In genomic region chr12:108691995-108692808, GRCh38 we compare ENCODE assay signal across 8 cellular contexts. TPM values are rescaled to one million over a fixed set of nuclear protein-coding genes. Genes with fewer than 3 reads are reported as not detected.
A peak's percentile ranks its signal among the peaks of the same experiment; 100 is the strongest.
DNase-seq lines count a peak whose midpoint lies in the region; ATAC-seq and TF ChIP-seq lines count a peak whose summit lies in the region.

No MANE protein-coding gene starts in this region.

- H4K20me1 ChIP-seq in smooth muscle cell (ENCODE audit: low read depth), result peaks cover 3% of the 10 kb centered on the region

- no peak for TF ChIP-seq CTCF in smooth muscle cell (IDR thresholded peaks at IDR 0.05; ENCODE audit: borderline replicate concordance, insufficient read depth, poor library complexity, severe bottlenecking)

- H3K4me3 ChIP-seq in smooth muscle cell, result peak overlapping the region; percentile 4

- peaks cover 54% of the 10 kb centered on the region for H3K79me2 ChIP-seq in smooth muscle cell (ENCODE audit: low read depth)

- H3K27ac ChIP-seq in angular gyrus (ENCODE audit: low read depth, low read length), result peak overlapping the region; percentile 98
- peak overlapping the region; percentile 97 for H3K27ac ChIP-seq in smooth muscle cell (ENCODE audit: low read depth)

- no peaks in the 10 kb centered on the region for H3K9me3 ChIP-seq in smooth muscle cell (replicated peaks; ENCODE audit: low read depth)

- DNase-seq in ELF-1 (ENCODE audit: low read depth, low spot score) (peak; percentile 39), NCI-H510A (lab: John Stamatoyannopoulos, UW) (peak; percentile 58), iPS-NIHi11 (ENCODE audit: low spot score) (peak; percentile 27), smooth muscle cell (lab: John Stamatoyannopoulos, UW; ENCODE audit: unreplicated experiment) (no peak), NCI-H1930 (lab: John Stamatoyannopoulos, UW) (no peak)
- no peak for DNase-seq in activated CD4-positive, CD25-positive, alpha-beta regulatory T cell treated with anti-CD3 and anti-CD28 coated beads, Interleukin-2, amount 50 U/mL, for 72 hours

- WGBS in smooth muscle cell (ENCODE audit: low lambda C conversion rate), result 22% methylated on average over 9 of the region's 9 CpGs

- H2AFZ ChIP-seq in smooth muscle cell (ENCODE audit: low read depth), result no peak overlapping the region

- ATAC-seq in HG02763 (IDR thresholded peaks at IDR 0.05; ENCODE audit: unreplicated experiment), result peak; percentile 12

- peak overlapping the region; percentile 58 for H3K9ac ChIP-seq in smooth muscle cell (ENCODE audit: low read depth)

- H3K4me1 ChIP-seq in smooth muscle cell (ENCODE audit: low read depth), result peaks cover 44% of the 10 kb centered on the region

- H3K27me3 ChIP-seq in smooth muscle cell (ENCODE audit: low read depth), result no peaks in the 10 kb centered on the region

- peak overlapping the region; percentile 76 for H3K4me2 ChIP-seq in smooth muscle cell

- H3K36me3 ChIP-seq in smooth muscle cell (ENCODE audit: low read depth), result no peaks in the 10 kb centered on the region

- H3F3A ChIP-seq in smooth muscle cell (ENCODE audit: low read depth), result peaks cover 43% of the 10 kb centered on the region

RNA-seq across cellular contexts. Expression of gene CORO1C, which starts 39.1 kb away (rescaled TPM):
- 136 and 145 TPM in 2 replicates for total RNA-seq in smooth muscle cell
- polyA plus RNA-seq in smooth muscle cell, result 96.7 and 107 TPM in 2 replicates

RNA-seq across cellular contexts. Expression of gene SELPLG, which starts 58.5 kb away (rescaled TPM):
- 1.3 and 2.0 TPM in 2 replicates for total RNA-seq in smooth muscle cell
- polyA plus RNA-seq in smooth muscle cell, result 0.09 and 1.6 TPM in 2 replicates

Comparison
In these comparisons a context has a peak if more than half of its experiments do, and no peak if none do; other contexts are left out.
1. DNase-seq: peak in ELF-1 (single experiment), NCI-H510A (single experiment) and iPS-NIHi11 (single experiment); none in smooth muscle cell (single experiment), activated CD4-positive, CD25-positive, alpha-beta regulatory T cell treated with anti-CD3 and anti-CD28 coated beads, Interleukin-2, amount 50 U/mL, for 72 hours (single experiment) and NCI-H1930 (0 of 2).